8 cellular contexts compared by ENCODE assay signal in the genomic region with DNA sequence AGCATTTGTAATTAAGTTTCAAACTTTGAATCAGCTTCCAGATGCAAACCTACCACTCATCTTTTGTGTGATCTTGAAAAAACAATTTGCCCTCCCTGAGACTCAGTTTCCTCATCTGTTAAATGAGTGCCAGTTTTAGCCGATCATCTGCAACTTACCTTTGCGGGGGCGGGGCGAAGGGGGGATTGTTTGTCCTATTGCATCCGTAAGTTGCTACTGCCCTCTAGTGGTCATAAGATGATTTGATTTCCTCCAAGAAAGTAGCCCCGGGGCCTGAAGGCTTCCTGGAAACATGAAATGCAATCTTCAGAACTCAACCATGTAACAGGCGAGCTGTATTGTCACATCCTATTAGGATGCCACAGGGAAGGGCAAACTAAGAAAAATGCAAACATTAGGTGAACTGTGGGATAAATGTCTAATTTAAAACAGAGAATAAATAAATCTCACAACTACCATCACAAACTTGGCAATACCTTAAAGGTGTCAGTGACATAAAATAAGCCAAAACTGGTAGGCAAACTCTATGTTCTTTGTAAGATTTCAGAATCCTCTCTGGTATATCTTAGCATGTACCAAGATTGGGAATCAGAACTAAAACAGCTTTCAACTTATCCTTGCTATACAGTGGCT.
DNase-seq lines count a peak whose midpoint lies in the region; ATAC-seq and TF ChIP-seq lines count a peak whose summit lies in the region.

No MANE protein-coding gene starts in this region.

- peaks cover 5% of the 10 kb centered on the region for H3K9me3 Mint-ChIP-seq in endothelial cell (ENCODE audit: unreplicated experiment)

- H3K4me1 ChIP-seq in stomach = no peaks in the 10 kb centered on the region

- no peaks in the 10 kb centered on the region for H3K4me1 Mint-ChIP-seq in endothelial cell (ENCODE audit: unreplicated experiment)

- H3K9me3 ChIP-seq in stomach = no peaks in the 10 kb centered on the region

- no peaks in the 10 kb centered on the region for H3K36me3 ChIP-seq in stomach

- WGBS in stomach, 5 donors = 2 to 5% (median 3%) methylated on average over 7 of the region's 7 CpGs

- TF ChIP-seq EP300 in stomach (IDR thresholded peaks at IDR 0.05) = no peak

- no peak overlapping the region for H3K4me3 ChIP-seq in stomach

- no peak for TF ChIP-seq POLR2A in stomach (IDR thresholded peaks at IDR 0.05)

- peak; percentile 60 for TF ChIP-seq CTCF in GM10266 (IDR thresholded peaks at IDR 0.05; ENCODE audit: control insufficient read depth, insufficient read depth, low read depth, missing control alignments)
- peak; percentile 89 for TF ChIP-seq CTCF in endothelial cell (IDR thresholded peaks at IDR 0.05; ENCODE audit: unreplicated experiment)
- TF ChIP-seq CTCF in stomach (IDR thresholded peaks at IDR 0.05) = peak in 5 of 7 experiments; percentile 44 to 64 (median 54)

- no peaks in the 10 kb centered on the region for H3K27me3 ChIP-seq in stomach

- DNase-seq in GM10266 (ENCODE audit: extremely low spot score) (peak; percentile 48), NCI-H526 (lab: John Stamatoyannopoulos, UW) (peak; percentile 76 to 96), endothelial cell (ENCODE audit: low spot score) (peak; percentile 52), mucosa of gallbladder (ENCODE audit: low spot score) (peak; percentile 11), stomach (peak; percentile 65)
- DNase-seq in activated CD4-positive, alpha-beta T cell treated with anti-CD3 and anti-CD28 coated beads, Interleukin-2, amount 50 U/mL, for 24 hours (ENCODE audit: low read depth in 1 of 2, low spot score in 1 of 2) = peak; percentile 8 to 36

- intact Hi-C loops in stomach (cut with DNase I; ENCODE audit: low total_unique reads) = loop anchor here (10.0 kb wide), 1 partner anchor 842 kb away; no protein-coding TSS in a partner anchor

- no peaks in the 10 kb centered on the region for H3K36me3 Mint-ChIP-seq in endothelial cell (ENCODE audit: low read depth, unreplicated experiment)

- H3K27ac ChIP-seq in stomach = no peak overlapping the region

- no peak overlapping the region for H3K27ac Mint-ChIP-seq in endothelial cell (ENCODE audit: unreplicated experiment)

- peak; percentile 60 for ATAC-seq in HG03432 (IDR thresholded peaks at IDR 0.05; ENCODE audit: unreplicated experiment)
- ATAC-seq in HG02678 (IDR thresholded peaks at IDR 0.05; ENCODE audit: unreplicated experiment) = no peak

- H3K27me3 Mint-ChIP-seq in endothelial cell (ENCODE audit: unreplicated experiment) = peaks cover 3% of the 10 kb centered on the region

- H3K4me3 Mint-ChIP-seq in endothelial cell (ENCODE audit: unreplicated experiment) = no peak overlapping the region

Comparison
In these comparisons a context has a peak if more than half of its experiments do, and no peak if none do; other contexts are left out.
1. DNase-seq: peak in every context shown above with its lines; median percentile 86 in NCI-H526; 65 in stomach; 52 in endothelial cell; 48 in GM10266; 22 in activated CD4-positive, alpha-beta T cell treated with anti-CD3 and anti-CD28 coated beads, Interleukin-2, amount 50 U/mL, for 24 hours; 11 in mucosa of gallbladder.